20 cellular contexts compared by ENCODE assay signal in genomic region chr4:58564695-58565094, GRCh38.
DNase-seq lines count a peak whose midpoint lies in the region; ATAC-seq, FAIRE-seq and TF ChIP-seq lines count a peak whose summit lies in the region.
"Had no signal": no experiment of that assay in that cellular context is flagged by ENCODE, and none has a peak within 500 bp of the region (broad histone marks: within the 10 kb centered on the region; RNA-seq: fewer than 3 reads in every experiment).

No MANE protein-coding gene starts in this region.

- H3K4me3 ChIP-seq in MM.1S (ENCODE audit: low read length) (no peak overlapping the region), GM12878 (no peak overlapping the region), neural cell (ENCODE audit: low read length) (no peak overlapping the region)

- SMC1A ChIA-PET in GM12878 (lab: Charles Lee; ENCODE audit: uncharacterized antibody, unreplicated experiment): interaction anchor here (1.4 kb wide), 1 partner anchor 26 kb away, joined by 5 read pairs; no protein-coding TSS in a partner anchor

- FAIRE-seq in GM12878 (lab: Jason Lieb, UNC): no peak
- FAIRE-seq: D721Med, GM12892, GM18507, HTR-8/SVneo had no signal

- H3K79me2 ChIP-seq in MM.1S (ENCODE audit: low read length) (no peaks in the 10 kb centered on the region), GM12878 (ENCODE audit: control insufficient read depth, insufficient read depth, low read length) (no peaks in the 10 kb centered on the region), neural cell (replicated peaks; ENCODE audit: insufficient read depth, low read length) (no peaks in the 10 kb centered on the region)

- H3F3A ChIP-seq in MM.1S (ENCODE audit: insufficient read depth, low read length) (no peaks in the 10 kb centered on the region), neural cell (ENCODE audit: insufficient read depth, low read length, poor library complexity, severe bottlenecking) (no peaks in the 10 kb centered on the region)

- DNase-seq in MM.1S (peak; percentile 34), NCI-H146 treated with DMSO at 0.1 percent for 48 hours (lab: John Stamatoyannopoulos, UW; ENCODE audit: unreplicated experiment) (peak; percentile 75), GM12878 (ENCODE audit: low read depth, low spot score) (no peak), ecto neural progenitor cell (ENCODE audit: low spot score) (no peak), superior temporal gyrus (ENCODE audit: extremely low spot score) (no peak)
- DNase-seq: ACHN; BE2C; C1 segment of cervical spinal cord; Caco-2; CD4-positive, CD25-positive, alpha-beta regulatory T cell; CD8-positive, alpha-beta memory T cell; GOT3; H9; IMR-90 had no signal

- H2AFZ ChIP-seq in MM.1S (ENCODE audit: low read length) (no peak overlapping the region), GM12878 (ENCODE audit: control insufficient read depth, low read depth, low read length) (no peak overlapping the region), neural cell (ENCODE audit: low read depth, low read length) (no peak overlapping the region)

- H3K9ac ChIP-seq in MM.1S (ENCODE audit: low read length) (no peak overlapping the region), GM12878 (ENCODE audit: control insufficient read depth, insufficient read depth, low read length) (no peak overlapping the region), neural cell (ENCODE audit: low read length) (no peak overlapping the region)

- in situ Hi-C loops in GM12878 (cut with MboI): no loop called here

- H3K9me3 ChIP-seq in MM.1S (replicated peaks; ENCODE audit: insufficient read depth, low read length) (no peaks in the 10 kb centered on the region), GM12878 (replicated peaks; ENCODE audit: control insufficient read depth, insufficient read depth, low read length) (no peaks in the 10 kb centered on the region), neural cell (ENCODE audit: low read length) (no peaks in the 10 kb centered on the region)
- H3K9me3 ChIP-seq: BE2C, Caco-2 had no signal

- no peak overlapping the region for H3K4me2 ChIP-seq in MM.1S (ENCODE audit: low read depth, low read length)
- H3K4me2 ChIP-seq in GM12878 (ENCODE audit: control insufficient read depth, insufficient read depth): no peak overlapping the region
- no peak overlapping the region for H3K4me2 ChIP-seq in neural cell (ENCODE audit: low read length)

- TF ChIP-seq RAD21 in GM12878 (IDR thresholded peaks at IDR 0.05; ENCODE audit: insufficient read depth, low read depth, low read length): no peak
- peak; percentile 26 for TF ChIP-seq RAD21 in neural cell (conservative IDR thresholded peaks at IDR 0.05)

- H3K27ac ChIP-seq in MM.1S (ENCODE audit: low read length) (no peak overlapping the region), GM12878 (ENCODE audit: control insufficient read depth, insufficient read depth) (no peak overlapping the region), neural cell (ENCODE audit: low read length) (no peak overlapping the region)

- no peaks in the 10 kb centered on the region for H3K36me3 ChIP-seq in MM.1S (replicated peaks; ENCODE audit: insufficient read depth, low read length)
- H3K36me3 ChIP-seq in GM12878 (ENCODE audit: control insufficient read depth in 2 of 2, insufficient read depth in 2 of 2, low read length in 1 of 2): no peaks in the 10 kb centered on the region
- H3K36me3 ChIP-seq in neural cell (ENCODE audit: insufficient read depth, low read length): no peaks in the 10 kb centered on the region
- H3K36me3 ChIP-seq: BE2C had no signal

- intact Hi-C loops in GM12878 (cut with micrococcal nuclease; ENCODE audit: unreplicated experiment): no loop called here

- 20% methylated on average over 2 of the region's 2 CpGs for WGBS in GM12878 (ENCODE audit: insufficient coverage, insufficient replicate concordance, low lambda C conversion rate, missing lambda C conversion rate)

- TF ChIP-seq CTCF in MM.1S (IDR thresholded peaks at IDR 0.05; ENCODE audit: low read length): no peak
- no peak for TF ChIP-seq CTCF in GM12878 (IDR thresholded peaks at IDR 0.05 in 2 of 3, conservative IDR thresholded peaks at IDR 0.05 in 1 of 3; ENCODE audit: control insufficient read depth in 2 of 3, extremely low read depth in 1 of 3, insufficient read depth in 1 of 3, low read depth in 3 of 3, low read length in 3 of 3)
- no peak for TF ChIP-seq CTCF in neural cell (IDR thresholded peaks at IDR 0.05; ENCODE audit: poor library complexity, severe bottlenecking)

- TF ChIP-seq POLR2A in GM12878 (IDR thresholded peaks at IDR 0.05; ENCODE audit: low read depth, low read length): no peak

- CTCF ChIA-PET in GM12878 (lab: Yijun Ruan, JAX): interaction anchor here (0.6 kb wide), 1 partner anchor 22 kb away, joined by 3 read pairs; no protein-coding TSS in a partner anchor

- RAD21 ChIA-PET in GM12878 (lab: Charles Lee; ENCODE audit: unreplicated experiment): interaction anchor here (0.8 to 1.1 kb wide), 2 partner anchors 36 to 38 kb away, joined by 3 read pairs; no protein-coding TSS in a partner anchor

- H3K9me2 ChIP-seq in MM.1S (replicated peaks; ENCODE audit: insufficient read depth, low read length): no peaks in the 10 kb centered on the region
- no peaks in the 10 kb centered on the region for H3K9me2 ChIP-seq in neural cell (ENCODE audit: insufficient read depth, low read length)

- POLR2A ChIA-PET in GM12878 (lab: Charles Lee): no interaction called here

- TF ChIP-seq EP300 in GM12878 (IDR thresholded peaks at IDR 0.05; ENCODE audit: borderline replicate concordance in 1 of 2, control insufficient read depth in 1 of 2, low read depth in 2 of 2, low read length in 2 of 2): no peak
- TF ChIP-seq EP300 in neural cell (conservative IDR thresholded peaks at IDR 0.05; ENCODE audit: poor library complexity, severe bottlenecking): peak; percentile 100

- ATAC-seq in GM12878 (peak; percentile 66), GM18517 (IDR thresholded peaks at IDR 0.05; ENCODE audit: unreplicated experiment) (no peak)

- H3K4me1 ChIP-seq in MM.1S (ENCODE audit: low read length): no peaks in the 10 kb centered on the region
- H3K4me1 ChIP-seq in GM12878 (ENCODE audit: control insufficient read depth, insufficient read depth, low read length): no peaks in the 10 kb centered on the region
- H3K4me1 ChIP-seq: BE2C, Caco-2 had no signal

- BruUV-seq in GM12878 (replicated peaks; lab: Mats Ljungman, UMichigan): no TSS peak

- no peaks in the 10 kb centered on the region for H4K20me1 ChIP-seq in MM.1S (ENCODE audit: insufficient read depth, low read length)
- no peaks in the 10 kb centered on the region for H4K20me1 ChIP-seq in GM12878 (ENCODE audit: control insufficient read depth, insufficient read depth)
- H4K20me1 ChIP-seq in neural cell (ENCODE audit: insufficient read depth): no peaks in the 10 kb centered on the region

- H3K27me3 ChIP-seq in MM.1S (replicated peaks; ENCODE audit: insufficient read depth, low read length) (no peaks in the 10 kb centered on the region), GM12878 (replicated peaks in 1 of 2; ENCODE audit: control insufficient read depth in 2 of 2, insufficient read depth in 2 of 2, low read length in 1 of 2) (no peaks in the 10 kb centered on the region), neural cell (ENCODE audit: insufficient read depth, low read depth, low read length) (no peaks in the 10 kb centered on the region)
- H3K27me3 ChIP-seq: BE2C had no signal

TF ChIP-seq in GM12878, 131 proteins besides CTCF, POLR2A, EP300 and RAD21 (continues in another document):
- TF ChIP-seq TCF12 (IDR thresholded peaks at IDR 0.05; ENCODE audit: low read depth, low read length) (no peak), CBFB (IDR thresholded peaks at IDR 0.05; ENCODE audit: low read depth) (no peak), CHD1 (IDR thresholded peaks at IDR 0.05; ENCODE audit: low read depth, low read length) (no peak), SP1 (IDR thresholded peaks at IDR 0.05; ENCODE audit: low read depth, low read length) (no peak), NKRF (conservative IDR thresholded peaks at IDR 0.05) (no peak), ZNF24 (IDR thresholded peaks at IDR 0.05) (no peak), LARP7 (IDR thresholded peaks at IDR 0.05) (no peak)

TF ChIP-seq in neural cell, 6 proteins besides CTCF, POLR2A, EP300 and RAD21:
- TF ChIP-seq TAF1 (IDR thresholded peaks at IDR 0.05; ENCODE audit: low read depth) (no peak), REST (IDR thresholded peaks at IDR 0.05; ENCODE audit: borderline replicate concordance) (peak; percentile 80), SMC3 (conservative IDR thresholded peaks at IDR 0.05; ENCODE audit: poor library complexity) (peak; percentile 27), POLR2AphosphoS5 (IDR thresholded peaks at IDR 0.05) (peak; percentile 98), EZH2 (IDR thresholded peaks at IDR 0.05; ENCODE audit: borderline replicate concordance, insufficient read depth, low read length, poor library complexity, severe bottlenecking) (no peak), MXI1 (conservative IDR thresholded peaks at IDR 0.05; ENCODE audit: poor library complexity, severe bottlenecking) (no peak)

Comparison
In these comparisons a context has a peak if more than half of its experiments do, and no peak if none do; other contexts are left out.
1. DNase-seq: peak in MM.1S (single experiment) and NCI-H146 treated with DMSO at 0.1 percent for 48 hours (single experiment); none in GM12878 (single experiment), ecto neural progenitor cell (single experiment) and superior temporal gyrus (single experiment).